ENCODE assay signal across 8 cellular contexts in genomic region chrX:103628386-103629290, GRCh38. TPM values are rescaled to one million over a fixed set of nuclear protein-coding genes. Genes with fewer than 3 reads are reported as not detected.
A peak's percentile ranks its signal among the peaks of the same experiment; 100 is the strongest.
DNase-seq lines count a peak whose midpoint lies in the region; ATAC-seq and TF ChIP-seq lines count a peak whose summit lies in the region.

TCEAL1 (plus strand) TSS chrX:103628975; CDS start chrX:103629917, 942 bp downstream.

- peak within 1 kb of the TSS; percentile 60 to 61 for H3K4me3 ChIP-seq in cardiac fibroblast (replicated peaks in 1 of 2; ENCODE audit: low read depth in 2 of 2, low read length in 2 of 2)
- H3K4me3 ChIP-seq in skeletal muscle cell (ENCODE audit: low read depth, low read length) = peak within 1 kb of the TSS; percentile 63

- DNase-seq in GDM1 (lab: John Stamatoyannopoulos, UW) = peak; percentile 13
- peak; percentile 79 for DNase-seq in LHCN-M2 (ENCODE audit: low read depth)
- peak; percentile 33 to 40 for DNase-seq in cardiac fibroblast (ENCODE audit: low read depth in 2 of 2)
- DNase-seq in immature natural killer cell = peak; percentile 37 to 47 (median 45)
- DNase-seq in skeletal muscle cell (ENCODE audit: low read depth) = peak; percentile 16
- no peak for DNase-seq in foreskin melanocyte

- peaks cover 14 to 17% of the 10 kb centered on the region in 2 donors for H3K4me1 Mint-ChIP-seq in immature natural killer cell

- peak within 1 kb of the TSS; percentile 78 to 91 (median 89) for H3K4me3 Mint-ChIP-seq in immature natural killer cell

- no peak for TF ChIP-seq CTCF in cardiac fibroblast (IDR thresholded peaks at IDR 0.05; ENCODE audit: low read depth, low read length)

- H3K36me3 Mint-ChIP-seq in immature natural killer cell = no peaks in the 10 kb centered on the region

- H3K27me3 Mint-ChIP-seq in immature natural killer cell (ENCODE audit: low read depth in 3 of 3) = peaks cover 0 to 3% (median 0%) of the 10 kb centered on the region in 3 donors

- no peaks in the 10 kb centered on the region for H3K9me3 Mint-ChIP-seq in immature natural killer cell

- ATAC-seq in GM21786 (IDR thresholded peaks at IDR 0.05; ENCODE audit: unreplicated experiment) (peak; percentile 70), SK-N-SH treated with all-trans-retinoic acid at 6 μM for 48 hours (peak; percentile 50)

- peak within 1 kb of the TSS; percentile 50 to 93 (median 80) for H3K27ac Mint-ChIP-seq in immature natural killer cell

TF ChIP-seq in SK-N-SH treated with all-trans-retinoic acid at 6 μM for 48 hours, 23 proteins besides CTCF, POLR2A, EP300 and RAD21:
- TF ChIP-seq ZNF70 (CRISPR knock-in tag; IDR thresholded peaks at IDR 0.05) (no peak), TSHZ2 (CRISPR knock-in tag; IDR thresholded peaks at IDR 0.05) (no peak), ZNF565 (CRISPR knock-in tag; conservative IDR thresholded peaks at IDR 0.05; ENCODE audit: low read depth) (no peak), ZNF8 (CRISPR knock-in tag; IDR thresholded peaks at IDR 0.05) (no peak)
TF ChIP-seq in SK-N-SH treated with all-trans-retinoic acid at 6 μM for 48 hours: peak in this region for 0.

RNA-seq across cellular contexts. Expression of gene TCEAL1, which starts in this region (rescaled TPM):
- total RNA-seq in LHCN-M2 (2014; rRNA removed) = 54.0 and 68.4 TPM in 2 replicates
- 27.2 TPM for polyA plus RNA-seq in LHCN-M2 (2012)
- 10 to 100 TPM; 19.7 to 31.2 (median 21.3) TPM for polyA plus RNA-seq in immature natural killer cell
